ENCODE assay signal across 8 cellular contexts in genomic region chr1:235054961-235055360, GRCh38.
"Had no signal": no experiment of that assay in that cellular context is flagged by ENCODE, and none has a peak within 500 bp of the region (broad histone marks: within the 10 kb centered on the region; RNA-seq: fewer than 3 reads in every experiment).

No MANE protein-coding gene starts in this region.

- H3K36me3 ChIP-seq: WERI-Rb-1 had no signal

- H2AFZ ChIP-seq: parathyroid adenoma had no signal

- H3K27ac ChIP-seq: parathyroid adenoma, WERI-Rb-1 had no signal

- DNase-seq: activated CD4-positive, alpha-beta T cell treated with anti-CD3 and anti-CD28 coated beads for 1 hour; activated CD8-positive, alpha-beta memory T cell treated with anti-CD3 and anti-CD28 coated beads for 24 hours; activated CD8-positive, alpha-beta memory T cell treated with anti-CD3 and anti-CD28 coated beads, Interleukin-2, amount 50 U/mL, for 48 hours; effector CD8-positive, alpha-beta T cell; foreskin fibroblast; stimulated activated naive CD4-positive, alpha-beta T cell; WERI-Rb-1 had no signal

- H3K4me1 ChIP-seq: parathyroid adenoma had no signal

- H3K79me2 ChIP-seq: parathyroid adenoma had no signal
